In the genomic region with DNA sequence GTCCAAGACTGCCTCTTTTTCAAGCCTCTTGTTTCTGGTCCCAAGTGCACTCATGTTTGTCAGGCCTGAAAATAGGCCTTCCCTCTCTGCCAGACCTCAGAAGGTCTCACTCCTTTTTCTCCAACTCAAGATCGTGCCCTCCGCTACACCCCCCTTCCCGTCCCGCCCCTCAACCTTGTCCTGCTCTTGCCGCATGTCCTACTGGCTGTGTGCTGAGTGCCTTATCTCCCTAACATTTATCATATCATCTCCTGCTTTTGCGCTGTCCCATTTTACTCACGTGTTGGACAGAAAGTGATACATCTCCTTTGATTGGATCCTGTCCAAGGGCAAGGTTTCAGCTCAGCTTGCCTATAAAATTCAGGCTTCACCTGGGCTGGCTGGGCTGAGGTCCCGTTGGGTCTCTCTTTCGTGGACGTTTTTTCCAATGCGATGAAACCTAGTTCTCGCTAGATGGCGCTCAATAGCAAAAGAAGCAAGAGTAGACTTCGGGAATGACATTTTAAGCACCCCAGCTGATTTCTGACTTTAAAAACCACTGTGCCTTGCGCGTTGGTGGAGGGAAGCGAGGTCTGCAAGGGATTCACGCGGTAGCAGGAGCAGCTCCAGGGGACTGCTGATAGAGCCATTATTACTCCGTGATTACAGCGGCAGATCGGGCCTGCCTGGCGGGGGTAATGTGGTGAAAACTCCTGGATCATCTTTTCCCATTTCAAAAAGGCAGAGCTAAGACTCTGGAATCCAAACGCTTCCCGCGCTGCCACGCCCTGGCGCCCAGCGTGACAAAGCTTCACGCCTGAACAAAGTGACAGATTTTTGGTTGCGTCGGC, we compare ENCODE assay signal across 8 cellular contexts.
DNase-seq lines count a peak whose midpoint lies in the region; ATAC-seq and TF ChIP-seq lines count a peak whose summit lies in the region.

No MANE protein-coding gene starts in this region.

- TF ChIP-seq RAD21 in neural cell (conservative IDR thresholded peaks at IDR 0.05), result peak; percentile 95

- peak overlapping the region; percentile 6 for H2AFZ ChIP-seq in neural cell (ENCODE audit: low read depth, low read length)

- H3K9me3 ChIP-seq in neural cell (ENCODE audit: low read length), result no peaks in the 10 kb centered on the region

- H3K4me3 ChIP-seq in neural cell (ENCODE audit: low read length), result peak overlapping the region; percentile 66

- H3K27ac ChIP-seq in foreskin keratinocyte (no peak overlapping the region), neural cell (ENCODE audit: low read length) (no peak overlapping the region)

- no peaks in the 10 kb centered on the region for H3K79me2 ChIP-seq in neural cell (replicated peaks; ENCODE audit: insufficient read depth, low read length)

- TF ChIP-seq EP300 in neural cell (conservative IDR thresholded peaks at IDR 0.05; ENCODE audit: poor library complexity, severe bottlenecking), result peak; percentile 29

- H3K9ac ChIP-seq in neural cell (ENCODE audit: low read length), result peak overlapping the region; percentile 38

- ATAC-seq in GM19372 (IDR thresholded peaks at IDR 0.05; ENCODE audit: low read depth, unreplicated experiment), result peak; percentile 75
- peak; percentile 83 for ATAC-seq in HG03432 (IDR thresholded peaks at IDR 0.05; ENCODE audit: unreplicated experiment)
- peak; percentile 85 for ATAC-seq in foreskin keratinocyte
- ATAC-seq in HG03521 (IDR thresholded peaks at IDR 0.05; ENCODE audit: unreplicated experiment), result no peak

- H4K20me1 ChIP-seq in neural cell (ENCODE audit: insufficient read depth), result no peaks in the 10 kb centered on the region

- TF ChIP-seq CTCF in foreskin keratinocyte (conservative IDR thresholded peaks at IDR 0.05) (peak; percentile 86), neural cell (IDR thresholded peaks at IDR 0.05; ENCODE audit: poor library complexity, severe bottlenecking) (peak; percentile 95)

- no peaks in the 10 kb centered on the region for H3F3A ChIP-seq in neural cell (ENCODE audit: insufficient read depth, low read length, poor library complexity, severe bottlenecking)

- no peaks in the 10 kb centered on the region for H3K4me1 ChIP-seq in foreskin keratinocyte

- H3K9me2 ChIP-seq in neural cell (ENCODE audit: insufficient read depth, low read length), result no peaks in the 10 kb centered on the region

- H3K36me3 ChIP-seq in neural cell (ENCODE audit: insufficient read depth, low read length), result no peaks in the 10 kb centered on the region

- H3K27me3 ChIP-seq in foreskin keratinocyte (no peaks in the 10 kb centered on the region), neural cell (ENCODE audit: insufficient read depth, low read depth, low read length) (no peaks in the 10 kb centered on the region)

- DNase-seq in DMS 273 (lab: John Stamatoyannopoulos, UW; ENCODE audit: unreplicated experiment), result peak; percentile 88
- peak; percentile 27 for DNase-seq in NCI-H510A (lab: John Stamatoyannopoulos, UW)
- peak; percentile 54 for DNase-seq in activated CD8-positive, alpha-beta memory T cell treated with anti-CD3 and anti-CD28 coated beads, Interleukin-2, amount 50 U/mL, for 48 hours
- DNase-seq in foreskin keratinocyte, result peak; percentile 38 to 70

- H3K4me2 ChIP-seq in neural cell (ENCODE audit: low read length), result peak overlapping the region; percentile 70

TF ChIP-seq in neural cell, 6 proteins besides CTCF, POLR2A, EP300 and RAD21:
- peak; percentile 91 for TF ChIP-seq SMC3 (conservative IDR thresholded peaks at IDR 0.05; ENCODE audit: poor library complexity)
- no peak for TF ChIP-seq POLR2AphosphoS5 (IDR thresholded peaks at IDR 0.05)
- TF ChIP-seq MXI1 (conservative IDR thresholded peaks at IDR 0.05; ENCODE audit: poor library complexity, severe bottlenecking), result peak; percentile 37
TF ChIP-seq in neural cell: peak in this region for 2.

Comparison
In these comparisons a context has a peak if more than half of its experiments do, and no peak if none do; other contexts are left out.
1. DNase-seq: peak in every context shown above with its lines; median percentile 88 in DMS 273; 54 in activated CD8-positive, alpha-beta memory T cell treated with anti-CD3 and anti-CD28 coated beads, Interleukin-2, amount 50 U/mL, for 48 hours; 54 in foreskin keratinocyte; 27 in NCI-H510A.